7 cellular contexts compared by ENCODE assay signal in genomic region chr4:113467581-113467980, GRCh38.
DNase-seq lines count a peak whose midpoint lies in the region; ATAC-seq and TF ChIP-seq lines count a peak whose summit lies in the region.

No MANE protein-coding gene starts in this region.

- TF ChIP-seq POLR2A in adrenal gland (IDR thresholded peaks at IDR 0.05) = no peak

- 80% methylated on average over 2 of the region's 2 CpGs for WGBS in HUES64
- WGBS in adrenal gland, 4 donors = 26 to 34% (median 31%) methylated on average over 2 of the region's 2 CpGs
- 40% methylated on average over 2 of the region's 2 CpGs for WGBS in right cardiac atrium
- 91% methylated on average over 2 of the region's 2 CpGs for WGBS in thymus

- H3K36me3 ChIP-seq in HUES64 (ENCODE audit: insufficient read depth, low read length) = no peaks in the 10 kb centered on the region; the same call in 1 of the 2 replicates
- H3K36me3 ChIP-seq in adrenal gland (replicated peaks in 1 of 2) = peaks cover 0 to 4% of the 10 kb centered on the region in 2 donors
- H3K36me3 ChIP-seq in thymus (ENCODE audit: control insufficient read depth, insufficient read depth) = no peaks in the 10 kb centered on the region

- intact Hi-C loops in adrenal gland (cut with DNase I) (no loop called here), right cardiac atrium (cut with DNase I) (no loop called here)

- DNase-seq in adrenal gland (peak in 3 of 7 donors; percentile 53 to 56 (median 54)), right cardiac atrium (no peak), GM10266 (ENCODE audit: extremely low spot score) (no peak), NCI-H146 treated with DMSO at 0.1 percent for 48 hours (lab: John Stamatoyannopoulos, UW; ENCODE audit: unreplicated experiment) (no peak)

- peaks cover 31% of the 10 kb centered on the region for H3K4me1 ChIP-seq in HUES64 (ENCODE audit: insufficient read depth, low read length)
- peaks cover 0 to 18% of the 10 kb centered on the region in 2 donors for H3K4me1 ChIP-seq in adrenal gland (replicated peaks in 1 of 2)
- peaks cover 5% of the 10 kb centered on the region for H3K4me1 ChIP-seq in right cardiac atrium (ENCODE audit: control insufficient read depth, insufficient read depth, low read length)
- H3K4me1 ChIP-seq in thymus (ENCODE audit: control insufficient read depth, insufficient read depth, low read length) = no peaks in the 10 kb centered on the region

- peak; percentile 43 to 63 for ATAC-seq in right cardiac atrium
- no peak for ATAC-seq in HG03097 (IDR thresholded peaks at IDR 0.05; ENCODE audit: low FRiP score, unreplicated experiment)

- H3K9me3 ChIP-seq in HUES64 (ENCODE audit: insufficient read depth, low read depth, low read length) (no peaks in the 10 kb centered on the region), adrenal gland (replicated peaks in 1 of 3) (no peaks in the 10 kb centered on the region), right cardiac atrium (ENCODE audit: control insufficient read depth, low read length) (no peaks in the 10 kb centered on the region), thymus (ENCODE audit: control insufficient read depth) (no peaks in the 10 kb centered on the region)

- H3K4me3 ChIP-seq in HUES64 (ENCODE audit: low read length) = no peak overlapping the region
- H3K4me3 ChIP-seq in adrenal gland = peak overlapping the region in 1 of 4 donors; percentile 13
- no peak overlapping the region for H3K4me3 ChIP-seq in right cardiac atrium (ENCODE audit: low read length)
- no peak overlapping the region for H3K4me3 ChIP-seq in thymus (ENCODE audit: low read length)

- TF ChIP-seq CTCF in adrenal gland (IDR thresholded peaks at IDR 0.05) (no peak), GM10266 (IDR thresholded peaks at IDR 0.05; ENCODE audit: control insufficient read depth, insufficient read depth, low read depth, missing control alignments) (no peak)

- peak overlapping the region; percentile 34; the same call in 1 of the 2 replicates for H3K9ac ChIP-seq in HUES64 (ENCODE audit: low read depth, low read length)

- H3K27ac ChIP-seq in HUES64 (ENCODE audit: low read depth, low read length) (peak overlapping the region; percentile 89), adrenal gland (peak overlapping the region; percentile 57 to 93 (median 82)), right cardiac atrium (ENCODE audit: low read length) (peak overlapping the region; percentile 25), thymus (ENCODE audit: low read depth) (peak overlapping the region; percentile 49)

- H3K27me3 ChIP-seq in HUES64 (ENCODE audit: insufficient read depth, low read length) (no peaks in the 10 kb centered on the region), adrenal gland (no peaks in the 10 kb centered on the region), right cardiac atrium (ENCODE audit: control insufficient read depth, insufficient read depth) (no peaks in the 10 kb centered on the region), thymus (ENCODE audit: control insufficient read depth, insufficient read depth) (no peaks in the 10 kb centered on the region)

Comparison
In these comparisons a context has a peak if more than half of its experiments do, and no peak if none do; other contexts are left out.
1. H3K27ac ChIP-seq: peak in every context shown above with its lines; median percentile 89 in HUES64; 82 in adrenal gland; 49 in thymus; 25 in right cardiac atrium.